ENCODE assay signal across 29 cellular contexts in genomic region chr9:17862081-17862480, GRCh38.
"Had no signal": no experiment of that assay in that cellular context is flagged by ENCODE, and none has a peak within 500 bp of the region (broad histone marks: within the 10 kb centered on the region; RNA-seq: fewer than 3 reads in every experiment).

No MANE protein-coding gene starts in this region.

- H3K4me3 ChIP-seq: pancreas, prostate gland, thoracic aorta had no signal

- H3K27me3 ChIP-seq: brain microvascular endothelial cell, pancreas had no signal

- H3K36me3 ChIP-seq: brain microvascular endothelial cell, pancreas, prostate gland, thoracic aorta had no signal

- DNase-seq: activated CD4-positive, alpha-beta memory T cell treated with anti-CD3 and anti-CD28 coated beads for 36 hours; activated CD4-positive, alpha-beta T cell treated with anti-CD3 and anti-CD28 coated beads, Interleukin-2, amount 10 ng/mL, durations not matched to agents 24 days and 14 days; activated CD4-positive, CD25-positive, alpha-beta regulatory T cell treated with anti-CD3 and anti-CD28 coated beads, Interleukin-2, amount 50 U/mL, for 72 hours; activated CD8-positive, alpha-beta memory T cell treated with anti-CD3 and anti-CD28 coated beads, Interleukin-2, amount 50 U/mL, for 48 hours; activated gamma-delta T cell treated with Interleukin-2 at 50 U/mL for 16 hours; activated naive CD4-positive, alpha-beta T cell treated with anti-CD3 and anti-CD28 coated beads, Interleukin-2, amount 50 U/mL, for 16 hours; activated T-cell treated with anti-CD3 and anti-CD28 coated beads, Interleukin-2, amount 50 U/mL, for 24 hours; amniotic stem cell; brain microvascular endothelial cell; central memory CD4-positive, alpha-beta T cell; foreskin fibroblast; islet precursor cell; midbrain; naive thymus-derived CD4-positive, alpha-beta T cell; nucleus accumbens; pancreas; stimulated activated CD4-positive, alpha-beta T cell treated with anti-CD3 and anti-CD28 coated beads, Interleukin-12 subunit alpha, Interleukin-12 subunit beta, amount 100 ng/mL, for 4 hours; stimulated activated CD4-positive, alpha-beta T cell treated with anti-CD3 and anti-CD28 coated beads, Interleukin-4, amount 100 ng/mL, for 1 hour; stimulated activated naive CD8-positive, alpha-beta T cell treated with anti-CD3 and anti-CD28 coated beads, Interleukin-15, Interleukin-2, amounts not matched to agents 100 U/mL and 50 U/mL, for 24 hours; SW 1271; T-helper 17 cell; T1000; trophoblast cell had no signal

- FAIRE-seq: astrocyte, endothelial cell of umbilical vein, pancreas, urothelium cell line had no signal

- ATAC-seq: activated T-helper 17 cell treated with anti-CD3 and anti-CD28 coated beads, Interleukin-2, amount 50 U/mL, for 72 hours; naive thymus-derived CD4-positive, alpha-beta T cell; stimulated activated naive CD8-positive, alpha-beta T cell treated with anti-CD3 and anti-CD28 coated beads, Interleukin-15, Interleukin-2, amounts not matched to agents 100 U/mL and 50 U/mL, for 24 hours; T-helper 17 cell had no signal
